Comparison of ENCODE assay signal across 8 cellular contexts in genomic region chr4:71900366-71900765, GRCh38.
A peak's percentile ranks its signal among the peaks of the same experiment; 100 is the strongest.
DNase-seq lines count a peak whose midpoint lies in the region; ATAC-seq, FAIRE-seq and TF ChIP-seq lines count a peak whose summit lies in the region.
"Not testable (repeated sequence)": the region's sequence is repeated elsewhere in the genome, so short reads cannot be mapped to it uniquely, and the experiment has no call there.

No MANE protein-coding gene starts in this region.

- ATAC-seq in GM18499 (IDR thresholded peaks at IDR 0.05; ENCODE audit: insufficient read depth, unreplicated experiment) (peak; percentile 71), GM18867 (IDR thresholded peaks at IDR 0.05; ENCODE audit: unreplicated experiment) (peak; percentile 67), GM21526 (IDR thresholded peaks at IDR 0.05; ENCODE audit: low FRiP score, unreplicated experiment) (peak; percentile 69), HG02870 (IDR thresholded peaks at IDR 0.05; ENCODE audit: unreplicated experiment) (peak; percentile 57), HG03095 (IDR thresholded peaks at IDR 0.05; ENCODE audit: unreplicated experiment) (peak; percentile 62), HG03469 (IDR thresholded peaks at IDR 0.05; ENCODE audit: unreplicated experiment) (peak; percentile 48), GM12878 (peak; percentile 30)

- not testable (repeated sequence) for H2AFZ ChIP-seq in MM.1S (ENCODE audit: low read length); GM12878 (ENCODE audit: control insufficient read depth, low read depth, low read length)

- FAIRE-seq in GM12878 (lab: Jason Lieb, UNC), result not testable (repeated sequence)

- CTCF ChIA-PET in GM12878 (lab: Yijun Ruan, JAX), result interaction anchor here (1.4 kb wide), 1 partner anchor 22 kb away, joined by 3 read pairs; no protein-coding TSS in a partner anchor

- TF ChIP-seq RAD21 in GM12878 (IDR thresholded peaks at IDR 0.05; ENCODE audit: insufficient read depth, low read depth, low read length), result not testable (repeated sequence)

- TF ChIP-seq POLR2A in GM12878 (IDR thresholded peaks at IDR 0.05; ENCODE audit: low read depth, low read length), result not testable (repeated sequence)

- not testable (repeated sequence) for H4K20me1 ChIP-seq in MM.1S (ENCODE audit: insufficient read depth, low read length); GM12878 (ENCODE audit: control insufficient read depth, insufficient read depth)

- SMC1A ChIA-PET in GM12878 (lab: Charles Lee; ENCODE audit: uncharacterized antibody, unreplicated experiment), result not testable (repeated sequence)

- H3K4me2 ChIP-seq in MM.1S (ENCODE audit: low read depth, low read length); GM12878 (ENCODE audit: control insufficient read depth, insufficient read depth): not testable (repeated sequence)

- BruUV-seq in GM12878 (replicated peaks; lab: Mats Ljungman, UMichigan), result not testable (repeated sequence)

- in situ Hi-C loops in GM12878 (cut with MboI), result not testable (repeated sequence)

- H3K27me3 ChIP-seq in MM.1S (replicated peaks; ENCODE audit: insufficient read depth, low read length); GM12878 (replicated peaks in 1 of 2; ENCODE audit: control insufficient read depth in 2 of 2, insufficient read depth in 2 of 2, low read length in 1 of 2): not testable (repeated sequence)

- H3K9me2 ChIP-seq in MM.1S (replicated peaks; ENCODE audit: insufficient read depth, low read length), result not testable (repeated sequence)

- RAD21 ChIA-PET in GM12878 (lab: Charles Lee; ENCODE audit: unreplicated experiment), result not testable (repeated sequence)

- H3K9me3 ChIP-seq in MM.1S (replicated peaks; ENCODE audit: insufficient read depth, low read length); GM12878 (replicated peaks; ENCODE audit: control insufficient read depth, insufficient read depth, low read length): not testable (repeated sequence)

- not testable (repeated sequence) for H3K4me3 ChIP-seq in MM.1S (ENCODE audit: low read length); GM12878

- POLR2A ChIA-PET in GM12878 (lab: Charles Lee), result not testable (repeated sequence)

- not testable (repeated sequence) for H3K79me2 ChIP-seq in MM.1S (ENCODE audit: low read length); GM12878 (ENCODE audit: control insufficient read depth, insufficient read depth, low read length)

- H3K4me1 ChIP-seq in MM.1S (ENCODE audit: low read length); GM12878 (ENCODE audit: control insufficient read depth, insufficient read depth, low read length): not testable (repeated sequence)

- not testable (repeated sequence) for H3K27ac ChIP-seq in MM.1S (ENCODE audit: low read length); GM12878 (ENCODE audit: control insufficient read depth, insufficient read depth)

- not testable (repeated sequence) for H3K36me3 ChIP-seq in MM.1S (replicated peaks; ENCODE audit: insufficient read depth, low read length); GM12878 (ENCODE audit: control insufficient read depth in 2 of 2, insufficient read depth in 2 of 2, low read length in 1 of 2)

- WGBS in GM12878 (ENCODE audit: insufficient coverage, insufficient replicate concordance, low lambda C conversion rate, missing lambda C conversion rate), result 0% methylated on average over 5 of the region's 5 CpGs

- TF ChIP-seq EP300 in GM12878 (IDR thresholded peaks at IDR 0.05; ENCODE audit: borderline replicate concordance in 1 of 2, control insufficient read depth in 1 of 2, low read depth in 2 of 2, low read length in 2 of 2), result not testable (repeated sequence)

- H3K9ac ChIP-seq in MM.1S (ENCODE audit: low read length); GM12878 (ENCODE audit: control insufficient read depth, insufficient read depth, low read length): not testable (repeated sequence)

- not testable (repeated sequence) for TF ChIP-seq CTCF in MM.1S (IDR thresholded peaks at IDR 0.05; ENCODE audit: low read length); GM12878 (IDR thresholded peaks at IDR 0.05 in 2 of 3, conservative IDR thresholded peaks at IDR 0.05 in 1 of 3; ENCODE audit: control insufficient read depth in 2 of 3, extremely low read depth in 1 of 3, insufficient read depth in 1 of 3, low read depth in 3 of 3, low read length in 3 of 3)

- DNase-seq in MM.1S, result peak; percentile 25
- DNase-seq in GM12878 (ENCODE audit: low read depth, low spot score), result peak; percentile 7

- H3F3A ChIP-seq in MM.1S (ENCODE audit: insufficient read depth, low read length), result not testable (repeated sequence)

- intact Hi-C loops in GM12878 (cut with micrococcal nuclease; ENCODE audit: unreplicated experiment), result not testable (repeated sequence)

TF ChIP-seq in GM12878, 131 proteins besides CTCF, POLR2A, EP300 and RAD21:
- TF ChIP-seq JUNB (IDR thresholded peaks at IDR 0.05) (peak; percentile 34; the same call in 1 of the 2 replicates), RUNX3 (IDR thresholded peaks at IDR 0.05; ENCODE audit: low read length) (peak; percentile 70), NFIC (IDR thresholded peaks at IDR 0.05; ENCODE audit: low read depth, low read length) (0 out of 2 replicates have a peak, but pooled peaks have one; percentile 45), BHLHE40 (IDR thresholded peaks at IDR 0.05; ENCODE audit: borderline replicate concordance in 1 of 2, low read depth in 2 of 2, low read length in 1 of 2) (peak in 1 of 2 experiments; percentile 9; a peak in 1 of 4 replicates)
